In the genomic region with DNA sequence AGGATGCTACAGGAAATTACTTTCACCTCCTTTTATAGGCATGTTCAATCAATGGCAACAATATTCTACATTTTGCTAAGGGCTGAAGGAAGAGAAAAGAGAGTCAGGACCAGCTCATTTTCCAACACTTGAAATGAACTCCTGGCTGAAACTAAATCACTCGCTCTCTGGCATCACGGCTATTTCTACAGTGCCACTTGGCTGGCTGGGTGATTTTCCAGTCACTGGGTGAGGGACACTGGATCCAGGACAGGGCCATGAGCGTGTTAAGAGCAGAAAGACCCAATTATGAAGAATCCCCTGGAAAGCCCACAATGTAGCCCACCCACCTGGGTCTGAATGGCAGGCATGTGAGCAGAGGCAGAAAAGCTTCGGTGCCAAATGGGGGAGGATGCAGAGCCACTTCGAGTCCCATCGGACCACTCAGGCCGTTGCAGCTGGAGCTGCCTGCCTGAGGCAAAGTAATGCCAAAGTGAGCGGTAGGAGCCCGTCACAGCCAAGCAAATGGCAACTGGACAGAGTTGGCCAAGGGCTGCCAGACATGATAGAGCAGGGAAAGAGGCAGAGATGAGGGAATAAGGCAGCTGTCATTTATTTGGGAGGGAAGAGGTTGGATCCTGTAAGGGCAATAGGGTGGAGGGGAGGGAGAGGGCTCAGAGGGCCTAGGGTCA, we compare ENCODE assay signal across 1 cellular context.
TF ChIP-seq lines count a peak whose summit lies in the region.

No MANE protein-coding gene starts in this region.

TF ChIP-seq in GM23338, 12 proteins besides CTCF, POLR2A, EP300 and RAD21 (continued from another document):
- TF ChIP-seq, protein P1, sequence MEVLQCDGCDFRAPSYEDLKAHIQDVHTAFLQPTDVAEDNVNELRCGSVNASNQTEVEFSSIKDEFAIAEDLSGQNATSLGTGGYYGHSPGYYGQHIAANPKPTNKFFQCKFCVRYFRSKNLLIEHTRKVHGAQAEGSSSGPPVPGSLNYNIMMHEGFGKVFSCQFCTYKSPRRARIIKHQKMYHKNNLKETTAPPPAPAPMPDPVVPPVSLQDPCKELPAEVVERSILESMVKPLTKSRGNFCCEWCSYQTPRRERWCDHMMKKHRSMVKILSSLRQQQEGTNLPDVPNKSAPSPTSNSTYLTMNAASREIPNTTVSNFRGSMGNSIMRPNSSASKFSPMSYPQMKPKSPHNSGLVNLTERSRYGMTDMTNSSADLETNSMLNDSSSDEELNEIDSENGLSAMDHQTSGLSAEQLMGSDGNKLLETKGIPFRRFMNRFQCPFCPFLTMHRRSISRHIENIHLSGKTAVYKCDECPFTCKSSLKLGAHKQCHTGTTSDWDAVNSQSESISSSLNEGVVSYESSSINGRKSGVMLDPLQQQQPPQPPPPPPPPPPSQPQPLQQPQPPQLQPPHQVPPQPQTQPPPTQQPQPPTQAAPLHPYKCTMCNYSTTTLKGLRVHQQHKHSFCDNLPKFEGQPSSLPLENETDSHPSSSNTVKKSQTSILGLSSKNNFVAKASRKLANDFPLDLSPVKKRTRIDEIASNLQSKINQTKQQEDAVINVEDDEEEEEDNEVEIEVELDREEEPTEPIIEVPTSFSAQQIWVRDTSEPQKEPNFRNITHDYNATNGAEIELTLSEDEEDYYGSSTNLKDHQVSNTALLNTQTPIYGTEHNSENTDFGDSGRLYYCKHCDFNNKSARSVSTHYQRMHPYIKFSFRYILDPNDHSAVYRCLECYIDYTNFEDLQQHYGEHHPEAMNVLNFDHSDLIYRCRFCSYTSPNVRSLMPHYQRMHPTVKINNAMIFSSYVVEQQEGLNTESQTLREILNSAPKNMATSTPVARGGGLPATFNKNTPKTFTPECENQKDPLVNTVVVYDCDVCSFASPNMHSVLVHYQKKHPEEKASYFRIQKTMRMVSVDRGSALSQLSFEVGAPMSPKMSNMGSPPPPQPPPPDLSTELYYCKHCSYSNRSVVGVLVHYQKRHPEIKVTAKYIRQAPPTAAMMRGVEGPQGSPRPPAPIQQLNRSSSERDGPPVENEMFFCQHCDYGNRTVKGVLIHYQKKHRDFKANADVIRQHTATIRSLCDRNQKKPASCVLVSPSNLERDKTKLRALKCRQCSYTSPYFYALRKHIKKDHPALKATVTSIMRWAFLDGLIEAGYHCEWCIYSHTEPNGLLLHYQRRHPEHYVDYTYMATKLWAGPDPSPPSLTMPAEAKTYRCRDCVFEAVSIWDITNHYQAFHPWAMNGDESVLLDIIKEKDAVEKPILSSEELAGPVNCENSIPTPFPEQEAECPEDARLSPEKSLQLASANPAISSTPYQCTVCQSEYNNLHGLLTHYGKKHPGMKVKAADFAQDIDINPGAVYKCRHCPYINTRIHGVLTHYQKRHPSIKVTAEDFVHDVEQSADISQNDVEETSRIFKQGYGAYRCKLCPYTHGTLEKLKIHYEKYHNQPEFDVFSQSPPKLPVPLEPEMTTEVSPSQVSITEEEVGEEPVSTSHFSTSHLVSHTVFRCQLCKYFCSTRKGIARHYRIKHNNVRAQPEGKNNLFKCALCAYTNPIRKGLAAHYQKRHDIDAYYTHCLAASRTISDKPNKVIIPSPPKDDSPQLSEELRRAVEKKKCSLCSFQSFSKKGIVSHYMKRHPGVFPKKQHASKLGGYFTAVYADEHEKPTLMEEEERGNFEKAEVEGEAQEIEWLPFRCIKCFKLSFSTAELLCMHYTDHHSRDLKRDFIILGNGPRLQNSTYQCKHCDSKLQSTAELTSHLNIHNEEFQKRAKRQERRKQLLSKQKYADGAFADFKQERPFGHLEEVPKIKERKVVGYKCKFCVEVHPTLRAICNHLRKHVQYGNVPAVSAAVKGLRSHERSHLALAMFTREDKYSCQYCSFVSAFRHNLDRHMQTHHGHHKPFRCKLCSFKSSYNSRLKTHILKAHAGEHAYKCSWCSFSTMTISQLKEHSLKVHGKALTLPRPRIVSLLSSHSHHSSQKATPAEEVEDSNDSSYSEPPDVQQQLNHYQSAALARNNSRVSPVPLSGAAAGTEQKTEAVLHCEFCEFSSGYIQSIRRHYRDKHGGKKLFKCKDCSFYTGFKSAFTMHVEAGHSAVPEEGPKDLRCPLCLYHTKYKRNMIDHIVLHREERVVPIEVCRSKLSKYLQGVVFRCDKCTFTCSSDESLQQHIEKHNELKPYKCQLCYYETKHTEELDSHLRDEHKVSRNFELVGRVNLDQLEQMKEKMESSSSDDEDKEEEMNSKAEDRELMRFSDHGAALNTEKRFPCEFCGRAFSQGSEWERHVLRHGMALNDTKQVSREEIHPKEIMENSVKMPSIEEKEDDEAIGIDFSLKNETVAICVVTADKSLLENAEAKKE (CRISPR knock-in tag; IDR thresholded peaks at IDR 0.05), result no peak
- no peak for TF ChIP-seq EZH2 (IDR thresholded peaks at IDR 0.05; ENCODE audit: low read depth, unreplicated experiment)
- no peak for TF ChIP-seq POLR2AphosphoS5 (IDR thresholded peaks at IDR 0.05; ENCODE audit: low read depth)
- TF ChIP-seq REST (IDR thresholded peaks at IDR 0.05; ENCODE audit: unreplicated experiment), result no peak
- TF ChIP-seq ZNF331 (CRISPR knock-in tag; IDR thresholded peaks at IDR 0.05; ENCODE audit: low read depth), result no peak
- no peak for TF ChIP-seq EZH2phosphoT487 (IDR thresholded peaks at IDR 0.05; ENCODE audit: unreplicated experiment)
- TF ChIP-seq ETS1 (IDR thresholded peaks at IDR 0.05), result no peak
- no peak for TF ChIP-seq STAT1 (IDR thresholded peaks at IDR 0.05; ENCODE audit: unreplicated experiment)
- no peak for TF ChIP-seq ZNF114 (CRISPR knock-in tag; IDR thresholded peaks at IDR 0.05)
- no peak for TF ChIP-seq JUNB (IDR thresholded peaks at IDR 0.05; ENCODE audit: unreplicated experiment)
- no peak for TF ChIP-seq CREB1 (CRISPR knock-in tag; IDR thresholded peaks at IDR 0.05; ENCODE audit: low read depth)
